ENCODE assay signal across 8 cellular contexts in genomic region chr19:18192673-18193387, GRCh38. TPM values are rescaled to one million over a fixed set of nuclear protein-coding genes. Genes with fewer than 3 reads are reported as not detected.
A peak's percentile ranks its signal among the peaks of the same experiment; 100 is the strongest.
DNase-seq lines count a peak whose midpoint lies in the region; ATAC-seq and TF ChIP-seq lines count a peak whose summit lies in the region.

TSS of gene MPV17L2 (plus strand) at chr19:18193218. CDS start at chr19:18193282, 64 bp downstream.

- H3K27me3 Mint-ChIP-seq in CD8-positive, alpha-beta T cell (ENCODE audit: low read depth), result no peaks in the 10 kb centered on the region

- H3K36me3 Mint-ChIP-seq in CD8-positive, alpha-beta T cell, result peaks cover 12% of the 10 kb centered on the region

- POLR2A ChIA-PET in CD8-positive, alpha-beta T cell (lab: Charles Lee), result interaction anchor here (1.0 to 2.8 kb wide), 7 partner anchors 9 to 136 kb away, joined by 3 to 35 read pairs (median 4); partner anchors contain the start of genes JUND and RAB3A
- POLR2A ChIA-PET in activated CD8-positive, alpha-beta memory T cell treated with anti-CD3 and anti-CD28 coated beads for 36 hours (lab: Charles Lee), result interaction anchor here (1.4 to 2.0 kb wide), 2 partner anchors 11 to 89 kb away, joined by 5 to 9 read pairs; partner anchors contain the start of genes JUND and RAB3A

- H3K9me3 ChIP-seq in CD8-positive, alpha-beta T cell (ENCODE audit: low read length), result no peaks in the 10 kb centered on the region
- H3K9me3 ChIP-seq in lung (ENCODE audit: control insufficient read depth in 2 of 2, insufficient read depth in 1 of 2, low read length in 1 of 2), result no peaks in the 10 kb centered on the region

- DNase-seq in CD8-positive, alpha-beta T cell, result peak; percentile 95 to 99 (median 97)
- DNase-seq in HS-5 (ENCODE audit: low read depth), result peak; percentile 99
- peak; percentile 100 for DNase-seq in NK-92 treated with Interleukin-12 subunit alpha and Interleukin-12 subunit beta, amount 100 ng/mL, for 24 hours (lab: John Stamatoyannopoulos, UW)
- DNase-seq in effector CD8-positive, alpha-beta T cell (lab: John Stamatoyannopoulos, UW), result peak; percentile 100
- peak; percentile 100 for DNase-seq in lung (ENCODE audit: low spot score)
- DNase-seq in stimulated activated CD4-positive, alpha-beta T cell treated with anti-CD3 and anti-CD28 coated beads, TNF-alpha, amount 100 ng/mL, for 4 hours (ENCODE audit: low read depth in 3 of 3), result peak; percentile 93 to 98 (median 96)

- TF ChIP-seq CTCF in CD8-positive, alpha-beta T cell (IDR thresholded peaks at IDR 0.05), result no peak
- no peak for TF ChIP-seq CTCF in lung (IDR thresholded peaks at IDR 0.05; ENCODE audit: control extremely low read depth, extremely low read depth)

- peak; percentile 84 for ATAC-seq in CD8-positive, alpha-beta T cell
- ATAC-seq in GM19468 (IDR thresholded peaks at IDR 0.05; ENCODE audit: extremely low read depth, unreplicated experiment) (peak; percentile 84), lung (ENCODE audit: insufficient read depth, low FRiP score) (peak; percentile 95)

- peak within 1 kb of the TSS; percentile 90 for H3K27ac Mint-ChIP-seq in CD8-positive, alpha-beta T cell

- H3K9me3 Mint-ChIP-seq in CD8-positive, alpha-beta T cell, result no peaks in the 10 kb centered on the region

- H3K4me1 ChIP-seq in CD8-positive, alpha-beta T cell (ENCODE audit: insufficient read depth, low read length), result peaks cover 18% of the 10 kb centered on the region
- peaks cover 0 to 9% of the 10 kb centered on the region in 2 donors for H3K4me1 ChIP-seq in lung (ENCODE audit: control insufficient read depth in 2 of 2, insufficient read depth in 2 of 2, low read length in 2 of 2)

- peak within 1 kb of the TSS; percentile 64 for H3K27ac ChIP-seq in CD8-positive, alpha-beta T cell (ENCODE audit: low read depth, low read length)
- H3K27ac ChIP-seq in lung (ENCODE audit: low read depth in 1 of 2, low read length in 1 of 2), result peak within 1 kb of the TSS; percentile 94 to 97

- whole genome bisulfite sequencing in lung, 2 donors, result 0 to 1% methylated on average over 74 of the region's 74 CpGs

- H3K36me3 ChIP-seq in CD8-positive, alpha-beta T cell (ENCODE audit: insufficient read depth, low read length), result no peaks in the 10 kb centered on the region
- peaks cover 0 to 18% of the 10 kb centered on the region in 2 donors for H3K36me3 ChIP-seq in lung (ENCODE audit: control insufficient read depth in 2 of 2, insufficient read depth in 2 of 2, low read length in 2 of 2)

- peak within 1 kb of the TSS; percentile 73 for H3K4me3 ChIP-seq in CD8-positive, alpha-beta T cell (ENCODE audit: low read depth, low read length)
- peak within 1 kb of the TSS; percentile 77 for H3K4me3 ChIP-seq in lung

- H3K4me1 Mint-ChIP-seq in CD8-positive, alpha-beta T cell (ENCODE audit: low read depth), result peaks cover 22% of the 10 kb centered on the region

- CTCF ChIA-PET in CD8-positive, alpha-beta T cell (lab: Charles Lee), result interaction anchor here (0.6 to 4.2 kb wide), 23 partner anchors 9 to 221 kb away, joined by 3 to 68 read pairs (median 5); partner anchors contain the start of gene RAB3A
- CTCF ChIA-PET in activated CD8-positive, alpha-beta memory T cell treated with anti-CD3 and anti-CD28 coated beads for 36 hours (lab: Charles Lee), result interaction anchor here (0.6 to 2.5 kb wide), 10 partner anchors 11 to 136 kb away, joined by 3 to 12 read pairs (median 3); partner anchors contain the start of genes LSM4 and RAB3A

- intact Hi-C loops in CD8-positive, alpha-beta T cell (cut with DNase I, micrococcal nuclease), result loop anchor here (1.0 to 5.0 kb wide), 10 partner anchors 11 to 396 kb away; partner anchors contain the start of genes PIK3R2 (in 2 of the 2), RAB3A (in 2 of the 2), ELL (in 1 of the 2) and LSM4 (in 1 of the 2)

- no peaks in the 10 kb centered on the region for H3K27me3 ChIP-seq in CD8-positive, alpha-beta T cell (ENCODE audit: insufficient read depth, low read length)
- H3K27me3 ChIP-seq in lung (ENCODE audit: control insufficient read depth, insufficient read depth), result no peaks in the 10 kb centered on the region

- peak within 1 kb of the TSS; percentile 87 for H3K4me3 Mint-ChIP-seq in CD8-positive, alpha-beta T cell

RNA-seq across cellular contexts. Expression of gene MPV17L2, which starts in this region (rescaled TPM):
- 1 to 10 TPM; 4.0 to 5.2 TPM for total RNA-seq in CD8-positive, alpha-beta T cell
- 10 to 100 TPM; 20.4 to 21.6 TPM for total RNA-seq in activated CD8-positive, alpha-beta memory T cell treated with anti-CD3 and anti-CD28 coated beads for 36 hours
- total RNA-seq in lung, result 10 to 100 TPM in 1 of 2 donors, 1 to 10 TPM in 1; 3.2 to 13.7 TPM
- polyA plus RNA-seq in lung, result 10 to 100 TPM; 22.7 to 28.0 TPM

Comparison
In these comparisons a context has a peak if more than half of its experiments do, and no peak if none do; other contexts are left out.
1. Peak in every context shown above with its lines: DNase-seq, ATAC-seq, H3K4me3 ChIP-seq and H3K27ac ChIP-seq.